In genomic region chr14:65849096-65849495, GRCh38 we compare ENCODE assay signal across 27 cellular contexts.
A peak's percentile ranks its signal among the peaks of the same experiment; 100 is the strongest.
DNase-seq lines count a peak whose midpoint lies in the region; ATAC-seq, FAIRE-seq and TF ChIP-seq lines count a peak whose summit lies in the region.
"Had no signal": no experiment of that assay in that cellular context is flagged by ENCODE, and none has a peak within 500 bp of the region (broad histone marks: within the 10 kb centered on the region; RNA-seq: fewer than 3 reads in every experiment).

No MANE protein-coding gene starts in this region.

- FAIRE-seq in kidney (lab: Jason Lieb, UNC), result no peak
- FAIRE-seq: A549 had no signal

- no peaks in the 10 kb centered on the region for H3K27me3 Mint-ChIP-seq in T-helper 1 cell treated with Interleukin-12 subunit alpha and Interleukin-12 subunit beta and Interleukin-4 antibody, amounts not matched to agents 30 μg/mL and 1 μg/mL, for 36 hours (ENCODE audit: low read depth)
- H3K27me3 Mint-ChIP-seq in activated CD8-positive, alpha-beta T cell treated with anti-CD3 and anti-CD28 coated beads for 36 hours, result no peaks in the 10 kb centered on the region
- H3K27me3 Mint-ChIP-seq in naive thymus-derived CD4-positive, alpha-beta T cell, result no peaks in the 10 kb centered on the region
- H3K27me3 Mint-ChIP-seq: activated B cell treated with CpG ODN at 0.5 μM for 24 hours, IgD-negative memory B cell had no signal

- H3K4me1 ChIP-seq in DND-41 (ENCODE audit: insufficient read depth, low read length) (peaks cover 98% of the 10 kb centered on the region), stomach (no peaks in the 10 kb centered on the region), kidney (ENCODE audit: control insufficient read depth in 1 of 2, insufficient read depth in 1 of 2, low read depth in 1 of 2, low read length in 2 of 2) (no peaks in the 10 kb centered on the region)
- H3K4me1 ChIP-seq in naive thymus-derived CD4-positive, alpha-beta T cell (ENCODE audit: control insufficient read depth in 2 of 2, insufficient read depth in 2 of 2, low read length in 2 of 2), result peaks cover 63 to 69% of the 10 kb centered on the region in 2 donors
- H3K4me1 ChIP-seq: A549, BE2C, right atrium auricular region, SJCRH30 had no signal

- H3K27ac ChIP-seq in DND-41 (ENCODE audit: low read length) (peak overlapping the region; percentile 92), stomach (no peak overlapping the region), kidney (ENCODE audit: low read depth in 2 of 2, low read length in 2 of 2) (no peak overlapping the region)
- H3K27ac ChIP-seq in naive thymus-derived CD4-positive, alpha-beta T cell (ENCODE audit: low read depth, low read length), result no peak overlapping the region
- H3K27ac ChIP-seq: A549, GM23248, right atrium auricular region, SJCRH30 had no signal

- H3K27me3 ChIP-seq in DND-41 (ENCODE audit: insufficient read depth, low read length, poor library complexity) (no peaks in the 10 kb centered on the region), stomach (no peaks in the 10 kb centered on the region)
- H3K27me3 ChIP-seq in naive thymus-derived CD4-positive, alpha-beta T cell (ENCODE audit: control insufficient read depth in 2 of 2, insufficient read depth in 2 of 2, low read length in 2 of 2), result no peaks in the 10 kb centered on the region
- H3K27me3 ChIP-seq: BE2C, MG63, right atrium auricular region, SJCRH30 had no signal

- peak overlapping the region; percentile 53 for H3K4me3 Mint-ChIP-seq in T-helper 1 cell treated with Interleukin-12 subunit alpha and Interleukin-12 subunit beta and Interleukin-4 antibody, amounts not matched to agents 30 μg/mL and 1 μg/mL, for 36 hours
- H3K4me3 Mint-ChIP-seq in activated CD8-positive, alpha-beta T cell treated with anti-CD3 and anti-CD28 coated beads for 36 hours, result no peak overlapping the region
- H3K4me3 Mint-ChIP-seq in naive thymus-derived CD4-positive, alpha-beta T cell, result peak overlapping the region; percentile 45 to 79 (median 66)
- H3K4me3 Mint-ChIP-seq: activated B cell treated with CpG ODN at 0.5 μM for 24 hours, IgD-negative memory B cell had no signal

- peak overlapping the region; percentile 1; the same call in 1 of the 2 replicates for H2AFZ ChIP-seq in DND-41 (ENCODE audit: low read depth, low read length)
- H2AFZ ChIP-seq: GM23248 had no signal

- no peak overlapping the region; a peak in 1 of 4 replicates for H3K4me3 ChIP-seq in DND-41 (ENCODE audit: low read depth in 1 of 2, low read length in 2 of 2)
- peak overlapping the region; percentile 1 for H3K4me3 ChIP-seq in naive thymus-derived CD4-positive, alpha-beta T cell (ENCODE audit: low read length)
- no peak overlapping the region for H3K4me3 ChIP-seq in stomach
- H3K4me3 ChIP-seq in kidney (ENCODE audit: low read length in 2 of 2), result no peak overlapping the region
- H3K4me3 ChIP-seq: A549, GM23248, lung, MG63, right atrium auricular region, SJCRH30 had no signal

- CTCF ChIA-PET in activated CD8-positive, alpha-beta T cell treated with anti-CD3 and anti-CD28 coated beads for 36 hours (lab: Charles Lee), result interaction anchor here (1.1 kb wide), 1 partner anchor 436 kb away, joined by 3 read pairs; no protein-coding TSS in a partner anchor
- CTCF ChIA-PET in naive thymus-derived CD4-positive, alpha-beta T cell (lab: Charles Lee), result interaction anchor here (0.6 to 2.0 kb wide), 4 partner anchors 12 to 374 kb away, joined by 3 to 12 read pairs (median 5); no protein-coding TSS in a partner anchor

- H3K36me3 Mint-ChIP-seq in T-helper 1 cell treated with Interleukin-12 subunit alpha and Interleukin-12 subunit beta and Interleukin-4 antibody, amounts not matched to agents 30 μg/mL and 1 μg/mL, for 36 hours (ENCODE audit: low read depth), result peaks cover 40% of the 10 kb centered on the region
- H3K36me3 Mint-ChIP-seq in activated CD8-positive, alpha-beta T cell treated with anti-CD3 and anti-CD28 coated beads for 36 hours (ENCODE audit: low read depth), result peaks cover 12% of the 10 kb centered on the region
- H3K36me3 Mint-ChIP-seq in naive thymus-derived CD4-positive, alpha-beta T cell, result peaks cover 0 to 53% (median 0%) of the 10 kb centered on the region in 5 donors
- H3K36me3 Mint-ChIP-seq: IgD-negative memory B cell had no signal

- H3K9me3 ChIP-seq in DND-41 (ENCODE audit: insufficient read depth, low read length, severe bottlenecking) (no peaks in the 10 kb centered on the region), stomach (no peaks in the 10 kb centered on the region), kidney (ENCODE audit: control insufficient read depth in 1 of 2, low read length in 2 of 2) (no peaks in the 10 kb centered on the region)
- H3K9me3 ChIP-seq in naive thymus-derived CD4-positive, alpha-beta T cell (ENCODE audit: control insufficient read depth in 2 of 3, low read length in 3 of 3), result no peaks in the 10 kb centered on the region
- H3K9me3 ChIP-seq: A549, BE2C, MG63, right atrium auricular region, SJCRH30 had no signal

- POLR2A ChIA-PET in activated CD8-positive, alpha-beta T cell treated with anti-CD3 and anti-CD28 coated beads for 36 hours (lab: Charles Lee), result interaction anchor here (1.8 kb wide), 1 partner anchor 20 kb away, joined by 3 read pairs; no protein-coding TSS in a partner anchor
- POLR2A ChIA-PET in naive thymus-derived CD4-positive, alpha-beta T cell (lab: Charles Lee), result interaction anchor here (0.7 to 2.7 kb wide), 10 partner anchors 12 to 438 kb away, joined by 3 to 17 read pairs (median 4); no protein-coding TSS in a partner anchor

- no peaks in the 10 kb centered on the region for H4K20me1 ChIP-seq in DND-41 (ENCODE audit: insufficient read depth, low read length)

- peaks cover 64% of the 10 kb centered on the region for H3K4me1 Mint-ChIP-seq in T-helper 1 cell treated with Interleukin-12 subunit alpha and Interleukin-12 subunit beta and Interleukin-4 antibody, amounts not matched to agents 30 μg/mL and 1 μg/mL, for 36 hours (ENCODE audit: low read depth)
- peaks cover 52% of the 10 kb centered on the region for H3K4me1 Mint-ChIP-seq in activated CD8-positive, alpha-beta T cell treated with anti-CD3 and anti-CD28 coated beads for 36 hours (ENCODE audit: low read depth)
- H3K4me1 Mint-ChIP-seq in naive thymus-derived CD4-positive, alpha-beta T cell, result peaks cover 37 to 87% (median 76%) of the 10 kb centered on the region in 7 donors

- H3K9ac ChIP-seq in DND-41 (ENCODE audit: low read depth, low read length) (peak overlapping the region; percentile 67), kidney (ENCODE audit: low read length in 2 of 2) (no peak overlapping the region)
- H3K9ac ChIP-seq: GM23248 had no signal

- WGBS in stomach, 5 donors, result 92 to 98% (median 95%) methylated on average over 3 of the region's 3 CpGs

- peak overlapping the region; percentile 56 for H3K4me2 ChIP-seq in DND-41 (ENCODE audit: insufficient read depth, low read length)
- H3K4me2 ChIP-seq: A549 had no signal

- H3K9me3 Mint-ChIP-seq in T-helper 1 cell treated with Interleukin-12 subunit alpha and Interleukin-12 subunit beta and Interleukin-4 antibody, amounts not matched to agents 30 μg/mL and 1 μg/mL, for 36 hours, result peaks cover 42% of the 10 kb centered on the region
- H3K9me3 Mint-ChIP-seq in activated CD8-positive, alpha-beta T cell treated with anti-CD3 and anti-CD28 coated beads for 36 hours, result peaks cover 31% of the 10 kb centered on the region
- peaks cover 0 to 30% (median 2%) of the 10 kb centered on the region in 11 donors for H3K9me3 Mint-ChIP-seq in naive thymus-derived CD4-positive, alpha-beta T cell
- H3K9me3 Mint-ChIP-seq: activated B cell treated with CpG ODN at 0.5 μM for 24 hours had no signal

- DNase-seq in T-helper 1 cell (no peak), DND-41 (no peak), EL (no peak), stomach (no peak), kidney (no peak)
- no peak for DNase-seq in activated CD8-positive, alpha-beta T cell treated with anti-CD3 and anti-CD28 coated beads for 36 hours
- no peak for DNase-seq in naive thymus-derived CD4-positive, alpha-beta T cell
- DNase-seq: activated B cell treated with CpG ODN at 0.5 μM for 24 hours; activated gamma-delta T cell; aorta; BE2C; central memory CD4-positive, alpha-beta T cell; erythroblast; foreskin melanocyte; GM23248; hippocampal formation; MG63; NCI-H345; NK-92 treated with Interleukin-12 subunit alpha and Interleukin-12 subunit beta, amount 100 ng/mL, for 24 hours; SJCRH30; stimulated activated CD4-positive, alpha-beta T cell treated with anti-CD3 and anti-CD28 coated beads, Interleukin-12 subunit alpha, Interleukin-12 subunit beta, amount 100 ng/mL, for 4 hours had no signal

- ATAC-seq in DND-41 (ENCODE audit: insufficient read depth, low read depth), result no peak
- no peak for ATAC-seq in activated CD8-positive, alpha-beta T cell treated with anti-CD3 and anti-CD28 coated beads for 36 hours
- no peak for ATAC-seq in naive thymus-derived CD4-positive, alpha-beta T cell
- ATAC-seq: A549, Panc1 had no signal

- peaks cover 3% of the 10 kb centered on the region; the same call in 1 of the 2 replicates for H3K36me3 ChIP-seq in DND-41 (ENCODE audit: insufficient read depth, low read length)
- H3K36me3 ChIP-seq in naive thymus-derived CD4-positive, alpha-beta T cell (ENCODE audit: control insufficient read depth in 2 of 3, insufficient read depth in 3 of 3, low read length in 3 of 3), result no peaks in the 10 kb centered on the region
- H3K36me3 ChIP-seq in stomach, result no peaks in the 10 kb centered on the region
- H3K36me3 ChIP-seq in kidney (ENCODE audit: control insufficient read depth in 1 of 2, insufficient read depth in 2 of 2, low read length in 2 of 2), result no peaks in the 10 kb centered on the region
- H3K36me3 ChIP-seq: BE2C, MG63, right atrium auricular region, SJCRH30 had no signal

- H3K27ac Mint-ChIP-seq in T-helper 1 cell treated with Interleukin-12 subunit alpha and Interleukin-12 subunit beta and Interleukin-4 antibody, amounts not matched to agents 30 μg/mL and 1 μg/mL, for 36 hours, result peak overlapping the region; percentile 95
- peak overlapping the region; percentile 46 for H3K27ac Mint-ChIP-seq in activated CD8-positive, alpha-beta T cell treated with anti-CD3 and anti-CD28 coated beads for 36 hours
- peak overlapping the region; percentile 78 to 97 (median 95) for H3K27ac Mint-ChIP-seq in naive thymus-derived CD4-positive, alpha-beta T cell
- H3K27ac Mint-ChIP-seq: activated B cell treated with CpG ODN at 0.5 μM for 24 hours, IgD-negative memory B cell had no signal

- TF ChIP-seq CTCF in DND-41 (IDR thresholded peaks at IDR 0.05; ENCODE audit: borderline replicate concordance, extremely low read depth, low read length, poor library complexity, severe bottlenecking), result no peak
- TF ChIP-seq CTCF in activated CD8-positive, alpha-beta T cell treated with anti-CD3 and anti-CD28 coated beads for 36 hours (IDR thresholded peaks at IDR 0.05), result no peak
- TF ChIP-seq CTCF in stomach (IDR thresholded peaks at IDR 0.05), result no peak
- no peak for TF ChIP-seq CTCF in kidney (IDR thresholded peaks at IDR 0.05; ENCODE audit: borderline replicate concordance, extremely low read depth, insufficient read depth)

- intact Hi-C loops in activated CD8-positive, alpha-beta T cell treated with anti-CD3 and anti-CD28 coated beads for 36 hours (cut with micrococcal nuclease), result loop anchor here (5.0 kb wide), 1 partner anchor 103 kb away; no protein-coding TSS in a partner anchor
- intact Hi-C loops in naive thymus-derived CD4-positive, alpha-beta T cell (cut with micrococcal nuclease), result loop anchor here in 1 of 2 donors (5.0 kb wide), 2 partner anchors 562 to 937 kb away; partner anchors contain the start of gene CHURC1
- intact Hi-C loops in stomach (cut with DNase I; ENCODE audit: low total_unique reads), result no loop called here
- intact Hi-C loops in kidney (cut with DNase I), result no loop called here

- no peak for TF ChIP-seq POLR2A in stomach (IDR thresholded peaks at IDR 0.05)

- TF ChIP-seq EP300 in stomach (IDR thresholded peaks at IDR 0.05), result no peak

- no peaks in the 10 kb centered on the region for H3K79me2 ChIP-seq in DND-41 (ENCODE audit: insufficient read depth, low read length)
